Comparison of ENCODE assay signal across 35 cellular contexts in the genomic region with DNA sequence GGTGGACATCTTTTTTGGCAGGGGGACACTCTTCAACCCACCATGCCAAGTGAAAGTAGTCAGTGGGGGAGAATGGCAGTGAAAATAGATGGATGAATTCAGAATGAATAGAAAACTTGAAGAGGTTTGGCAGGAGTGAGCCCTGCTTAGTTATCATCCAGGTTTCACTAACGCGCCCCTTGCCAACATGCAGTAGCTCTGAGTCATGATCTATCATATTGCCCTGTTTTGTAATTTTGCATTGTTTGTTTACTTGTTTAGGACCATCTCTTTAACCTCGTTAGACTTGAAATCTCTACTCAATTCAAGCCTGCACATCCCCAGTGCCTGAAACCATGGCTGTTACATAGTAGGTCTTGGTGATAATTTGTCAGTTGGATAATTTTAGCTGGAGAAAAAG.
"Had no signal": no experiment of that assay in that cellular context is flagged by ENCODE, and none has a peak within 500 bp of the region (broad histone marks: within the 10 kb centered on the region; RNA-seq: fewer than 3 reads in every experiment).

No MANE protein-coding gene starts in this region.

- H3K27me3 ChIP-seq: MG63 had no signal

- H3K27ac ChIP-seq: KMS-11 had no signal

- H3K4me3 ChIP-seq: MG63 had no signal

- H3K9ac ChIP-seq: KMS-11 had no signal

- H3K9me3 ChIP-seq: MG63 had no signal

- H3K36me3 ChIP-seq: MG63 had no signal

- DNase-seq: Karpas-422, Kasumi-1, MG63, MM.1S, MV-4-11, NCI-H1048, NCI-H1092, NCI-H1092 treated with DMSO at 0.1 percent for 48 hours, NCI-H1105, NCI-H1105 treated with DMSO at 0.1 percent for 48 hours, NCI-H1417, NCI-H1417 treated with DMSO at 0.1 percent for 48 hours, NCI-H1436, NCI-H1436 treated with DMSO at 0.1 percent for 48 hours, NCI-H146, NCI-H1694, NCI-H1694 treated with DMSO at 0.1 percent for 48 hours, NCI-H187, NCI-H187 treated with DMSO at 0.1 percent for 48 hours, NCI-H1930, NCI-H2029, NCI-H2029 treated with DMSO at 0.1 percent for 48 hours, NCI-H2081, NCI-H2081 treated with DMSO at 0.1 percent for 48 hours, NCI-H2107, NCI-H2171, NCI-H2171 treated with DMSO at 0.1 percent for 48 hours, NCI-H2227 treated with DMSO at 0.1 percent for 48 hours, NCI-H226, NCI-H345, NCI-H446, NCI-H446 treated with DMSO at 0.1 percent for 48 hours, NCI-H510A, NCI-H510A treated with DMSO at 0.1 percent for 48 hours had no signal
